Comparison of ENCODE assay signal across 9 cellular contexts in genomic region chr15:70319466-70319865, GRCh38.
DNase-seq lines count a peak whose midpoint lies in the region; ATAC-seq lines count a peak whose summit lies in the region.
"Had no signal": no experiment of that assay in that cellular context is flagged by ENCODE, and none has a peak within 500 bp of the region (broad histone marks: within the 10 kb centered on the region; RNA-seq: fewer than 3 reads in every experiment).

No MANE protein-coding gene starts in this region.

- H3K27ac ChIP-seq in BLaER1, result no peak overlapping the region
- H3K27ac ChIP-seq: thyroid gland had no signal

- H3K4me1 ChIP-seq in BLaER1 (peaks cover 53% of the 10 kb centered on the region), adipocyte (ENCODE audit: control insufficient read depth, insufficient read depth, low read length) (peaks cover 62% of the 10 kb centered on the region)

- H3K4me2 ChIP-seq in BLaER1, result peak overlapping the region; percentile 77

- ATAC-seq in GM19438 (IDR thresholded peaks at IDR 0.05; ENCODE audit: low read depth, unreplicated experiment), result peak; percentile 85
- peak; percentile 91 for ATAC-seq in HG03066 (IDR thresholded peaks at IDR 0.05; ENCODE audit: low read depth, unreplicated experiment)

- peaks cover 2% of the 10 kb centered on the region; the same call in 1 of the 2 replicates for H3K27me3 ChIP-seq in BLaER1
- H3K27me3 ChIP-seq in adipocyte (replicated peaks; ENCODE audit: control insufficient read depth, insufficient read depth, low read length), result no peaks in the 10 kb centered on the region
- H3K27me3 ChIP-seq: thyroid gland had no signal

- peaks cover 6% of the 10 kb centered on the region; the same call in 1 of the 2 replicates for H4K20me1 ChIP-seq in BLaER1

- H3K4me3 ChIP-seq in BLaER1 (peak overlapping the region; percentile 2; the same call in 1 of the 2 replicates), adipocyte (ENCODE audit: low read length) (no peak overlapping the region)
- H3K4me3 ChIP-seq: thyroid gland had no signal

- DNase-seq in adipocyte (ENCODE audit: low read depth) (no peak), DMS53 (lab: John Stamatoyannopoulos, UW) (no peak), T-helper 9 cell (no peak), activated T-cell treated with anti-CD3 and anti-CD28 coated beads for 4 hours (no peak), NCI-H524 (lab: John Stamatoyannopoulos, UW) (no peak)
- DNase-seq: thyroid gland had no signal

- no peaks in the 10 kb centered on the region for H3K9me3 ChIP-seq in BLaER1
- no peaks in the 10 kb centered on the region for H3K9me3 ChIP-seq in adipocyte (ENCODE audit: control insufficient read depth, low read length)
- H3K9me3 ChIP-seq: thyroid gland had no signal

- H3K36me3 ChIP-seq in BLaER1, result no peaks in the 10 kb centered on the region
- H3K36me3 ChIP-seq in adipocyte (ENCODE audit: control insufficient read depth, insufficient read depth, low read length, severe bottlenecking), result no peaks in the 10 kb centered on the region
- H3K36me3 ChIP-seq: thyroid gland had no signal

- H3K9ac ChIP-seq in BLaER1 (no peak overlapping the region), adipocyte (ENCODE audit: low read length) (peak overlapping the region; percentile 29)
